Comparison of ENCODE assay signal across 10 cellular contexts in genomic region chr1:207815913-207816312, GRCh38.
DNase-seq lines count a peak whose midpoint lies in the region; ATAC-seq and TF ChIP-seq lines count a peak whose summit lies in the region.
"Had no signal": no experiment of that assay in that cellular context is flagged by ENCODE, and none has a peak within 500 bp of the region (broad histone marks: within the 10 kb centered on the region; RNA-seq: fewer than 3 reads in every experiment).

No MANE protein-coding gene starts in this region.

- peak overlapping the region; percentile 54 for H3K4me3 ChIP-seq in left ventricle myocardium inferior

- H3K27ac Mint-ChIP-seq in type B pancreatic cell, result no peak overlapping the region

- no peak for ATAC-seq in HG03280 (IDR thresholded peaks at IDR 0.05; ENCODE audit: unreplicated experiment)

- intact Hi-C loops in left ventricle myocardium inferior (cut with micrococcal nuclease) (no loop called here), cardiac septum (cut with DNase I) (loop anchor here (10.0 kb wide), 1 partner anchor 49 kb away; no protein-coding TSS in a partner anchor)

- H3K27ac ChIP-seq in left ventricle myocardium inferior (replicated peaks) (peak overlapping the region; percentile 97), layer of hippocampus (ENCODE audit: low read depth, low read length) (peak overlapping the region; percentile 39)
- H3K27ac ChIP-seq: epithelial cell of prostate had no signal

- DNase-seq in left ventricle myocardium inferior (no peak), cardiac septum (ENCODE audit: low spot score) (no peak), type B pancreatic cell (ENCODE audit: extremely low spot score, unreplicated experiment) (peak; percentile 10), GM13976 (ENCODE audit: low spot score) (no peak), NCI-H1436 (lab: John Stamatoyannopoulos, UW) (no peak)
- peak; percentile 63 for DNase-seq in activated CD8-positive, alpha-beta memory T cell treated with anti-CD3 and anti-CD28 coated beads, Interleukin-2, amount 50 U/mL, for 48 hours

- in situ Hi-C loops in GM13976 (cut with MboI; ENCODE audit: low sequenced_read_pairs, unreplicated experiment), result no loop called here

- peaks cover 92% of the 10 kb centered on the region for H3K36me3 ChIP-seq in left ventricle myocardium inferior

- H3K27me3 Mint-ChIP-seq in type B pancreatic cell, result no peaks in the 10 kb centered on the region

- TF ChIP-seq CTCF in left ventricle myocardium inferior (IDR thresholded peaks at IDR 0.05; ENCODE audit: borderline replicate concordance) (no peak), type B pancreatic cell (conservative IDR thresholded peaks at IDR 0.05) (no peak), GM13976 (IDR thresholded peaks at IDR 0.05; ENCODE audit: borderline replicate concordance, control extremely low read depth, extremely low read depth, insufficient read depth, missing control alignments) (no peak)

- H3K4me1 ChIP-seq in left ventricle myocardium inferior, result peaks cover 97% of the 10 kb centered on the region

- H3K27me3 ChIP-seq in left ventricle myocardium inferior (ENCODE audit: low read depth), result no peaks in the 10 kb centered on the region
- no peaks in the 10 kb centered on the region for H3K27me3 ChIP-seq in layer of hippocampus (ENCODE audit: control insufficient read depth, insufficient read depth, low read length)

- H3K9me3 Mint-ChIP-seq in type B pancreatic cell, result no peaks in the 10 kb centered on the region
- H3K9me3 Mint-ChIP-seq: neural crest cell had no signal

- no peaks in the 10 kb centered on the region for H3K9me3 ChIP-seq in left ventricle myocardium inferior (replicated peaks)

- no peaks in the 10 kb centered on the region for H3K4me1 Mint-ChIP-seq in type B pancreatic cell (ENCODE audit: unreplicated experiment)
- H3K4me1 Mint-ChIP-seq: neural crest cell had no signal

- H3K36me3 Mint-ChIP-seq in type B pancreatic cell, result peaks cover 14% of the 10 kb centered on the region

- H3K4me3 Mint-ChIP-seq in type B pancreatic cell, result no peak overlapping the region
- H3K4me3 Mint-ChIP-seq: neural crest cell had no signal

Comparison
In these comparisons a context has a peak if more than half of its experiments do, and no peak if none do; other contexts are left out.
1. DNase-seq: peak in activated CD8-positive, alpha-beta memory T cell treated with anti-CD3 and anti-CD28 coated beads, Interleukin-2, amount 50 U/mL, for 48 hours (single experiment) and type B pancreatic cell (single experiment); none in left ventricle myocardium inferior (single experiment), cardiac septum (single experiment), GM13976 (single experiment) and NCI-H1436 (single experiment).